In the genomic region with DNA sequence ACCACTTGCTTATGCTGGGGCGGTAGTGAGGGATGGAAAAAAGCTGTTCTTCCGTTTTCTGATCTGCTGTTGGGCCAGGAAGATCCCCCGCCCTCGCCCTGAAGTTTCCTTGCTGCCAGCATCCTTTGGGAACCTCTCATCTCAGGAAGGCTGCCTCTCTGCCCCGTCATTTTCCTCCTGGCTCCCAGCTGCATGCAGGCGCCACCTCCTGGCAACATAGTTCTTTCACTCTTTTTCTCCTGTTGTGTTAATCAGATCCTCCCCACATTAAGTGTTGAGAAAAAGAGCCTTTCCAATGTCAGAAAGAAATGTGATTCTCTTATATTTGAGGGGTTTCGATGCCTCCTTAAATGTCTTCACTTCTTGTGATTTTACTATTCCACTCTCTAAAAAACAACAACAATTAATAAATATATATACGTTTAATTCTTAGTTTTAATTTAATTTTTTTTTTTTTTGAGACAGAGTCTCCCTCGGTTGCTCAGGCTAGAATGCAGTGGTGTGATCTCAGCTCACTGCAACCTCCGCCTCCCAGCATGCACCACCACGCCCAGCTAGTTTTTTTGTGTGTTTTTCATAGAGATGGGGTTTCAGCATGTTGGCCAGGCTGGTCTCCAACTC, we compare ENCODE assay signal across 8 cellular contexts.
DNase-seq lines count a peak whose midpoint lies in the region; ATAC-seq and TF ChIP-seq lines count a peak whose summit lies in the region.

No MANE protein-coding gene starts in this region.

- no peaks in the 10 kb centered on the region for H3K27me3 Mint-ChIP-seq in activated naive CD4-positive, alpha-beta T cell treated with anti-CD3 and anti-CD28 coated beads, Interleukin-2, amount 10 ng/mL, durations not matched to agents 7 days and 5 days
- no peaks in the 10 kb centered on the region for H3K27me3 Mint-ChIP-seq in activated T-helper 2 cell treated with anti-CD3 and anti-CD28 coated beads, Interferon-gamma antibody, Interleukin-2, Interleukin-4, amounts not matched to agents 10 μg/mL and 5 μg/mL and 100 μg/mL, durations not matched to agents 14 hours and 24 hours and 36 hours (ENCODE audit: low read depth)

- no peaks in the 10 kb centered on the region for H3F3A ChIP-seq in MM.1S (ENCODE audit: insufficient read depth, low read length)

- H3K36me3 ChIP-seq in MM.1S (replicated peaks; ENCODE audit: insufficient read depth, low read length) = no peaks in the 10 kb centered on the region

- H3K9ac ChIP-seq in MM.1S (ENCODE audit: low read length) = no peak overlapping the region

- no peaks in the 10 kb centered on the region for H3K9me2 ChIP-seq in MM.1S (replicated peaks; ENCODE audit: insufficient read depth, low read length)

- peaks cover 4% of the 10 kb centered on the region for H3K36me3 Mint-ChIP-seq in activated naive CD4-positive, alpha-beta T cell treated with anti-CD3 and anti-CD28 coated beads, Interleukin-2, amount 10 ng/mL, durations not matched to agents 7 days and 5 days
- no peaks in the 10 kb centered on the region for H3K36me3 Mint-ChIP-seq in activated T-helper 2 cell treated with anti-CD3 and anti-CD28 coated beads, Interferon-gamma antibody, Interleukin-2, Interleukin-4, amounts not matched to agents 10 μg/mL and 5 μg/mL and 100 μg/mL, durations not matched to agents 14 hours and 24 hours and 36 hours (ENCODE audit: low read depth)

- H3K9me3 ChIP-seq in MM.1S (replicated peaks; ENCODE audit: insufficient read depth, low read length) = no peaks in the 10 kb centered on the region

- TF ChIP-seq CTCF in MM.1S (IDR thresholded peaks at IDR 0.05; ENCODE audit: low read length) = peak; percentile 81

- H3K27ac ChIP-seq in MM.1S (ENCODE audit: low read length) = no peak overlapping the region

- H3K4me2 ChIP-seq in MM.1S (ENCODE audit: low read depth, low read length) = no peak overlapping the region

- no peak overlapping the region for H3K4me3 ChIP-seq in MM.1S (ENCODE audit: low read length)

- intact Hi-C loops in posterior cingulate gyrus (cut with DNase I) = loop anchor here (1.0 kb wide), 1 partner anchor 166 kb away; no protein-coding TSS in a partner anchor
- intact Hi-C loops in activated T-helper 2 cell treated with anti-CD3 and anti-CD28 coated beads, Interferon-gamma antibody, Interleukin-2, Interleukin-4, amounts not matched to agents 10 μg/mL and 5 μg/mL and 100 μg/mL, durations not matched to agents 14 hours and 24 hours and 36 hours (cut with micrococcal nuclease) = loop anchor here (1.0 kb wide), 1 partner anchor 166 kb away; no protein-coding TSS in a partner anchor

- H3K4me1 ChIP-seq in MM.1S (ENCODE audit: low read length) = no peaks in the 10 kb centered on the region

- no peaks in the 10 kb centered on the region for H3K9me3 Mint-ChIP-seq in activated naive CD4-positive, alpha-beta T cell treated with anti-CD3 and anti-CD28 coated beads, Interleukin-2, amount 10 ng/mL, durations not matched to agents 7 days and 5 days
- no peaks in the 10 kb centered on the region for H3K9me3 Mint-ChIP-seq in activated T-helper 2 cell treated with anti-CD3 and anti-CD28 coated beads, Interferon-gamma antibody, Interleukin-2, Interleukin-4, amounts not matched to agents 10 μg/mL and 5 μg/mL and 100 μg/mL, durations not matched to agents 14 hours and 24 hours and 36 hours

- H4K20me1 ChIP-seq in MM.1S (ENCODE audit: insufficient read depth, low read length) = no peaks in the 10 kb centered on the region

- ATAC-seq in GM19035 (IDR thresholded peaks at IDR 0.05; ENCODE audit: unreplicated experiment) = peak; percentile 54

- H3K27ac Mint-ChIP-seq in activated naive CD4-positive, alpha-beta T cell treated with anti-CD3 and anti-CD28 coated beads, Interleukin-2, amount 10 ng/mL, durations not matched to agents 7 days and 5 days = no peak overlapping the region
- no peak overlapping the region for H3K27ac Mint-ChIP-seq in activated T-helper 2 cell treated with anti-CD3 and anti-CD28 coated beads, Interferon-gamma antibody, Interleukin-2, Interleukin-4, amounts not matched to agents 10 μg/mL and 5 μg/mL and 100 μg/mL, durations not matched to agents 14 hours and 24 hours and 36 hours

- H3K79me2 ChIP-seq in MM.1S (ENCODE audit: low read length) = no peaks in the 10 kb centered on the region

- no peak overlapping the region; the same call in 1 of the 2 replicates for H2AFZ ChIP-seq in MM.1S (ENCODE audit: low read length)

- CTCF ChIA-PET in activated naive CD4-positive, alpha-beta T cell treated with anti-CD3 and anti-CD28 coated beads, Interleukin-2, amount 10 ng/mL, durations not matched to agents 7 days and 5 days (lab: Charles Lee) = interaction anchor here (0.6 to 15.6 kb wide), 9 partner anchors 9 to 168 kb away, joined by 3 to 420 read pairs (median 3); no protein-coding TSS in a partner anchor

- H3K27me3 ChIP-seq in MM.1S (replicated peaks; ENCODE audit: insufficient read depth, low read length) = no peaks in the 10 kb centered on the region

- DNase-seq in AML-193 (lab: John Stamatoyannopoulos, UW) (peak; percentile 46 to 68), MM.1S (peak; percentile 55), SHP77 (lab: John Stamatoyannopoulos, UW) (peak; percentile 73 to 78), globus pallidus (ENCODE audit: low spot score) (peak; percentile 79), posterior cingulate gyrus (peak; percentile 47 to 96 (median 78))
- peak; percentile 73 for DNase-seq in activated naive CD4-positive, alpha-beta T cell treated with anti-CD3 and anti-CD28 coated beads, Interleukin-2, amount 10 ng/mL, durations not matched to agents 7 days and 5 days
- DNase-seq in activated T-helper 2 cell treated with anti-CD3 and anti-CD28 coated beads, Interferon-gamma antibody, Interleukin-2, Interleukin-4, amounts not matched to agents 10 μg/mL and 5 μg/mL and 100 μg/mL, durations not matched to agents 14 hours and 24 hours and 36 hours (ENCODE audit: low spot score) = no peak

- no peak overlapping the region for H3K4me3 Mint-ChIP-seq in activated naive CD4-positive, alpha-beta T cell treated with anti-CD3 and anti-CD28 coated beads, Interleukin-2, amount 10 ng/mL, durations not matched to agents 7 days and 5 days
- H3K4me3 Mint-ChIP-seq in activated T-helper 2 cell treated with anti-CD3 and anti-CD28 coated beads, Interferon-gamma antibody, Interleukin-2, Interleukin-4, amounts not matched to agents 10 μg/mL and 5 μg/mL and 100 μg/mL, durations not matched to agents 14 hours and 24 hours and 36 hours (ENCODE audit: low read depth) = no peak overlapping the region

- H3K4me1 Mint-ChIP-seq in activated naive CD4-positive, alpha-beta T cell treated with anti-CD3 and anti-CD28 coated beads, Interleukin-2, amount 10 ng/mL, durations not matched to agents 7 days and 5 days = peaks cover 6% of the 10 kb centered on the region
- H3K4me1 Mint-ChIP-seq in activated T-helper 2 cell treated with anti-CD3 and anti-CD28 coated beads, Interferon-gamma antibody, Interleukin-2, Interleukin-4, amounts not matched to agents 10 μg/mL and 5 μg/mL and 100 μg/mL, durations not matched to agents 14 hours and 24 hours and 36 hours (ENCODE audit: low read depth) = peaks cover 8% of the 10 kb centered on the region
